ENCODE assay signal across 27 cellular contexts in genomic region chrX:44897539-44897938, GRCh38. TPM values are rescaled to one million over a fixed set of nuclear protein-coding genes. Genes with fewer than 3 reads are reported as not detected.
"Had no signal": no experiment of that assay in that cellular context is flagged by ENCODE, and none has a peak within 500 bp of the region (broad histone marks: within the 10 kb centered on the region; RNA-seq: fewer than 3 reads in every experiment).

No MANE protein-coding gene starts in this region.

- H3K27ac Mint-ChIP-seq: dendritic cell treated with granulocyte-macrophage colony-stimulating factor and Interleukin-4, amounts not matched to agents 40 ng/mL and 50 ng/mL, for 4 days had no signal

- H3K27me3 Mint-ChIP-seq: activated CD4-positive, alpha-beta memory T cell treated with anti-CD3 and anti-CD28 coated beads for 36 hours; dendritic cell treated with granulocyte-macrophage colony-stimulating factor and Interleukin-4, amounts not matched to agents 40 ng/mL and 50 ng/mL, for 4 days had no signal

- H3K36me3 ChIP-seq: breast epithelium, gastroesophageal sphincter, heart left ventricle, pancreas had no signal

- FAIRE-seq: TTC549 had no signal

- ATAC-seq: gastroesophageal sphincter, sciatic nerve had no signal

- H3K9me3 Mint-ChIP-seq: dendritic cell treated with granulocyte-macrophage colony-stimulating factor and Interleukin-4, amounts not matched to agents 40 ng/mL and 50 ng/mL, for 4 days; natural killer cell had no signal

- DNase-seq: activated CD4-positive, alpha-beta memory T cell treated with anti-CD3 and anti-CD28 coated beads for 36 hours; activated CD4-positive, alpha-beta T cell treated with anti-CD3 and anti-CD28 coated beads for 4 hours; activated effector memory CD4-positive, alpha-beta T cell treated with anti-CD3 and anti-CD28 coated beads, Interleukin-2, amount 50 U/mL, for 16 hours; activated naive CD4-positive, alpha-beta T cell treated with anti-CD3 and anti-CD28 coated beads, Interleukin-2, amount 50 U/mL, for 16 hours; activated T-cell treated with anti-CD3 and anti-CD28 coated beads, Interleukin-2, amount 50 U/mL, for 1 hour; aorta; effector CD8-positive, alpha-beta T cell; heart left ventricle; immature natural killer cell; kidney glomerular epithelial cell; mesenchymal stem cell; natural killer cell; pancreas; stimulated activated CD4-positive, alpha-beta T cell treated with anti-CD3 and anti-CD28 coated beads, Interleukin-4, amount 100 ng/mL, for 1 hour had no signal

- H3K4me3 ChIP-seq: breast epithelium, gastroesophageal sphincter, heart left ventricle, pancreas, smooth muscle cell had no signal

- H3K27ac ChIP-seq: breast epithelium, gastroesophageal sphincter, heart left ventricle, pancreas had no signal

- H3K9me3 ChIP-seq: gastroesophageal sphincter, pancreas had no signal

- H3K4me3 Mint-ChIP-seq: activated CD4-positive, alpha-beta memory T cell treated with anti-CD3 and anti-CD28 coated beads for 36 hours; dendritic cell treated with granulocyte-macrophage colony-stimulating factor and Interleukin-4, amounts not matched to agents 40 ng/mL and 50 ng/mL, for 4 days had no signal

- H3K27me3 ChIP-seq: breast epithelium, gastroesophageal sphincter, heart left ventricle, pancreas had no signal

- H3K4me2 ChIP-seq: smooth muscle cell had no signal

- H3K4me1 ChIP-seq: breast epithelium had no signal

RNA-seq across cellular contexts. Expression of gene DUSP21, which starts 53.7 kb away (rescaled TPM):
- total RNA-seq: activated CD4-positive, alpha-beta memory T cell treated with anti-CD3 and anti-CD28 coated beads for 36 hours; aorta; breast epithelium; chondrocyte; esophagus mucosa; gastroesophageal sphincter; heart left ventricle; mucosa of gallbladder; natural killer cell; pancreas; sciatic nerve; smooth muscle cell; T-helper 2 cell treated with Interferon-gamma antibody and Interleukin-4, amounts not matched to agents 100 ng/mL and 5 ng/mL, for 36 hours; ureter had no signal
- polyA plus RNA-seq: aorta, heart left ventricle, immature natural killer cell, liver, pancreas, smooth muscle cell, thymus had no signal
